In genomic region chr14:75640876-75641275, GRCh38 we compare ENCODE assay signal across 31 cellular contexts.
"Had no signal": no experiment of that assay in that cellular context is flagged by ENCODE, and none has a peak within 500 bp of the region (broad histone marks: within the 10 kb centered on the region; RNA-seq: fewer than 3 reads in every experiment).

No MANE protein-coding gene starts in this region.

- H3K9me3 Mint-ChIP-seq: activated CD4-positive, alpha-beta T cell treated with anti-CD3 and anti-CD28 coated beads, Interleukin-2, amount 10 ng/mL, durations not matched to agents 24 days and 14 days; activated naive CD8-positive, alpha-beta T cell treated with anti-CD3 and anti-CD28 coated beads for 36 hours had no signal

- H3K4me2 ChIP-seq: PC-9 had no signal

- H3K27ac ChIP-seq: brain microvascular endothelial cell, PC-9, RWPE1, WERI-Rb-1 had no signal

- H3K27me3 ChIP-seq: brain microvascular endothelial cell had no signal

- H3K36me3 ChIP-seq: brain microvascular endothelial cell, WERI-Rb-1 had no signal

- H3K4me3 Mint-ChIP-seq: activated CD4-positive, alpha-beta T cell treated with anti-CD3 and anti-CD28 coated beads, Interleukin-2, amount 10 ng/mL, durations not matched to agents 24 days and 14 days; activated CD8-positive, alpha-beta T cell treated with anti-CD3 and anti-CD28 coated beads, Interleukin-2, amount 10 ng/mL, durations not matched to agents 7 days and 5 days; activated naive CD8-positive, alpha-beta T cell treated with anti-CD3 and anti-CD28 coated beads for 36 hours had no signal

- H2AFZ ChIP-seq: PC-9 had no signal

- H3K4me1 Mint-ChIP-seq: activated CD4-positive, alpha-beta T cell treated with anti-CD3 and anti-CD28 coated beads, Interleukin-2, amount 10 ng/mL, durations not matched to agents 24 days and 14 days; activated naive CD8-positive, alpha-beta T cell treated with anti-CD3 and anti-CD28 coated beads for 36 hours had no signal

- ATAC-seq: activated CD8-positive, alpha-beta T cell treated with anti-CD3 and anti-CD28 coated beads, Interleukin-2, amount 10 ng/mL, durations not matched to agents 7 days and 5 days; Right ventricle myocardium inferior had no signal

- H3K4me3 ChIP-seq: PC-9 had no signal

- DNase-seq: activated CD4-positive, alpha-beta T cell treated with anti-CD3 and anti-CD28 coated beads for 1 hour; activated CD4-positive, alpha-beta T cell treated with anti-CD3 and anti-CD28 coated beads, Interleukin-2, amount 10 ng/mL, durations not matched to agents 24 days and 14 days; activated CD4-positive, alpha-beta T cell treated with anti-CD3 and anti-CD28 coated beads, Interleukin-2, amount 50 U/mL, for 48 hours; activated CD4-positive, CD25-positive, alpha-beta regulatory T cell; activated CD8-positive, alpha-beta T cell treated with anti-CD3 and anti-CD28 coated beads, Interleukin-2, amount 10 ng/mL, durations not matched to agents 7 days and 5 days; activated effector memory CD4-positive, alpha-beta T cell treated with anti-CD3 and anti-CD28 coated beads, Interleukin-2, amount 50 U/mL, for 16 hours; activated naive CD4-positive, alpha-beta T cell; activated naive CD4-positive, alpha-beta T cell treated with anti-CD3 and anti-CD28 coated beads, Interleukin-2, amount 50 U/mL, for 16 hours; activated naive CD8-positive, alpha-beta T cell treated with anti-CD3 and anti-CD28 coated beads for 36 hours; activated T-cell treated with anti-CD3 and anti-CD28 coated beads, Interleukin-2, amount 50 U/mL, for 48 hours; amniotic stem cell; aorta; brain microvascular endothelial cell; Kasumi-1; MM.1S; MV-4-11; NCI-H1092; NCI-H1436 treated with DMSO at 0.1 percent for 48 hours; NCI-H1694 treated with DMSO at 0.1 percent for 48 hours; NCI-H2029; NCI-H345; NCI-H524 treated with DMSO at 0.1 percent for 48 hours; PC-9; SIG-M5; SW 1271; T-helper 1 cell; T-helper 2 cell; T-helper 9 cell; WERI-Rb-1 had no signal

- H3K27me3 Mint-ChIP-seq: activated CD4-positive, alpha-beta T cell treated with anti-CD3 and anti-CD28 coated beads, Interleukin-2, amount 10 ng/mL, durations not matched to agents 24 days and 14 days; activated naive CD8-positive, alpha-beta T cell treated with anti-CD3 and anti-CD28 coated beads for 36 hours had no signal

- H3K27ac Mint-ChIP-seq: activated CD4-positive, alpha-beta T cell treated with anti-CD3 and anti-CD28 coated beads, Interleukin-2, amount 10 ng/mL, durations not matched to agents 24 days and 14 days; activated CD8-positive, alpha-beta T cell treated with anti-CD3 and anti-CD28 coated beads, Interleukin-2, amount 10 ng/mL, durations not matched to agents 7 days and 5 days; activated naive CD8-positive, alpha-beta T cell treated with anti-CD3 and anti-CD28 coated beads for 36 hours had no signal
